In the genomic region with DNA sequence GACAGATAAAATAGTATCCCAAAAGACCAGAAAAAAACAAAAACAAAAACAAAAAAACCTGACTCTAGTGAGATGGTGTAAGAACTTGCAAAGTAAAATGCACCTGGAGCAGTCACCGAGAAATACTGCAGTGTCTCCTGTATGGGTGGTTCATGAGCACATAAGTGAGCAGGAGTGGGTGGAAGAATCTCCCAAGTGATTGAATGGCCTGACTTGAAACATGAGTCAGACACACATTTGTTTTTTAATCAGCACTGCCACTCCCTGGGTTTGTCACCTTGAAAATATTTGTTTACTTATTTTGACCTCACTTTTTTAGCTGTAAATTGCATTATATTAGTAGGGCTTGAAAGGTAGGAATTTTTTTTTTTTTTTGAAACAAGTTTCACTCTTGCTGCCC, we compare ENCODE assay signal across 15 cellular contexts. TPM values are rescaled to one million over a fixed set of nuclear protein-coding genes. Genes with fewer than 3 reads are reported as not detected.
DNase-seq lines count a peak whose midpoint lies in the region; ATAC-seq and TF ChIP-seq lines count a peak whose summit lies in the region.
"Had no signal": no experiment of that assay in that cellular context is flagged by ENCODE, and none has a peak within 500 bp of the region (broad histone marks: within the 10 kb centered on the region; RNA-seq: fewer than 3 reads in every experiment).

No MANE protein-coding gene starts in this region.

- peaks cover 32% of the 10 kb centered on the region for H3K9me3 ChIP-seq in DOHH2 (ENCODE audit: control insufficient read depth, insufficient read depth, low read length)
- H3K9me3 ChIP-seq: thoracic aorta had no signal

- H3K4me3 Mint-ChIP-seq in nephron progenitor cell (peak overlapping the region; percentile 99), HFFc6 (no peak overlapping the region)

- H3K9me3 Mint-ChIP-seq in nephron progenitor cell (peaks cover 73% of the 10 kb centered on the region), HFFc6 (no peaks in the 10 kb centered on the region; the same call in 1 of the 2 replicates)

- H3K27ac ChIP-seq in DOHH2 (ENCODE audit: low read depth, low read length): no peak overlapping the region
- H3K27ac ChIP-seq in epithelial cell of prostate: peak overlapping the region; percentile 83
- H3K27ac ChIP-seq: dorsolateral prefrontal cortex, thoracic aorta had no signal

- H3F3A ChIP-seq in DOHH2 (ENCODE audit: control insufficient read depth, insufficient read depth): no peaks in the 10 kb centered on the region

- peaks cover 63% of the 10 kb centered on the region for H3K79me2 ChIP-seq in DOHH2 (ENCODE audit: control insufficient read depth, low read length)

- peaks cover 4% of the 10 kb centered on the region for H3K27me3 Mint-ChIP-seq in nephron progenitor cell (ENCODE audit: low read depth, poor library complexity)
- peaks cover 5% of the 10 kb centered on the region; the same call in 1 of the 2 replicates for H3K27me3 Mint-ChIP-seq in HFFc6 (ENCODE audit: insufficient read depth)
- H3K27me3 Mint-ChIP-seq: activated CD8-positive, alpha-beta memory T cell treated with anti-CD3 and anti-CD28 coated beads, Interleukin-2, amount 10 ng/mL, durations not matched to agents 7 days and 5 days; naive thymus-derived CD8-positive, alpha-beta T cell had no signal

- peak overlapping the region; percentile 24; the same call in 1 of the 2 replicates for H3K4me3 ChIP-seq in DOHH2 (ENCODE audit: low read length)
- H3K4me3 ChIP-seq: thoracic aorta had no signal

- no peaks in the 10 kb centered on the region for H3K27me3 ChIP-seq in DOHH2 (ENCODE audit: control insufficient read depth, low read length)
- H3K27me3 ChIP-seq: dorsolateral prefrontal cortex had no signal

- TF ChIP-seq CTCF in DOHH2 (IDR thresholded peaks at IDR 0.05; ENCODE audit: low read depth, low read length, poor library complexity, severe bottlenecking) (no peak), nephron progenitor cell (IDR thresholded peaks at IDR 0.05) (no peak), HFFc6 (IDR thresholded peaks at IDR 0.05) (no peak)

- H3K4me1 Mint-ChIP-seq in nephron progenitor cell: peaks cover 20% of the 10 kb centered on the region
- H3K4me1 Mint-ChIP-seq in HFFc6 (ENCODE audit: low read depth): peaks cover 28% of the 10 kb centered on the region

- no peaks in the 10 kb centered on the region for H3K9me2 ChIP-seq in DOHH2 (replicated peaks; ENCODE audit: control insufficient read depth, low read length)

- H3K36me3 Mint-ChIP-seq in nephron progenitor cell (ENCODE audit: low read depth) (peaks cover 72% of the 10 kb centered on the region), HFFc6 (ENCODE audit: low read depth) (peaks cover 62% of the 10 kb centered on the region)

- H3K4me2 ChIP-seq in DOHH2 (ENCODE audit: low read length): peak overlapping the region; percentile 67; the same call in 1 of the 2 replicates

- H3K36me3 ChIP-seq in DOHH2 (ENCODE audit: control insufficient read depth, low read length): peaks cover 58% of the 10 kb centered on the region
- H3K36me3 ChIP-seq: thoracic aorta had no signal

- no peaks in the 10 kb centered on the region for H4K20me1 ChIP-seq in DOHH2 (ENCODE audit: control insufficient read depth, insufficient read depth, low read depth, low read length)

- H3K4me1 ChIP-seq in DOHH2 (ENCODE audit: control insufficient read depth, low read length): peaks cover 11% of the 10 kb centered on the region

- DNase-seq in LoVo (ENCODE audit: low spot score): peak; percentile 65
- DNase-seq in epithelial cell of prostate (ENCODE audit: low read depth, low spot score): peak; percentile 80
- no peak for DNase-seq in nephron progenitor cell
- DNase-seq in NCI-H1105 treated with DMSO at 0.1 percent for 48 hours (lab: John Stamatoyannopoulos, UW): no peak
- DNase-seq in NCI-H2107 treated with DMSO at 0.1 percent for 48 hours (lab: John Stamatoyannopoulos, UW; ENCODE audit: unreplicated experiment): no peak
- DNase-seq in HFFc6: no peak
- DNase-seq: activated CD8-positive, alpha-beta memory T cell treated with anti-CD3 and anti-CD28 coated beads, Interleukin-2, amount 10 ng/mL, durations not matched to agents 7 days and 5 days; anterior cingulate cortex; dorsolateral prefrontal cortex; naive thymus-derived CD8-positive, alpha-beta T cell; NCI-H1436 treated with DMSO at 0.1 percent for 48 hours; NCI-H524 treated with DMSO at 0.1 percent for 48 hours had no signal

- ATAC-seq in HG02678 (IDR thresholded peaks at IDR 0.05; ENCODE audit: unreplicated experiment): no peak
- ATAC-seq: activated CD8-positive, alpha-beta memory T cell treated with anti-CD3 and anti-CD28 coated beads, Interleukin-2, amount 10 ng/mL, durations not matched to agents 7 days and 5 days; naive thymus-derived CD8-positive, alpha-beta T cell had no signal

- no peak overlapping the region for H3K27ac Mint-ChIP-seq in nephron progenitor cell
- H3K27ac Mint-ChIP-seq in HFFc6: no peak overlapping the region
- H3K27ac Mint-ChIP-seq: activated CD8-positive, alpha-beta memory T cell treated with anti-CD3 and anti-CD28 coated beads, Interleukin-2, amount 10 ng/mL, durations not matched to agents 7 days and 5 days had no signal

RNA-seq across cellular contexts. Expression of a gene that starts 2.0 kb away (rescaled TPM):
- 1 to 10 TPM; 4.0 to 6.8 (median 5.4) TPM for total RNA-seq in HFFc6 (2021; fragmentation: NEBNext Ultra II Directional; extraction: Animal tissue kit (Norgen Biotek cat#: 25700))

Comparison
In these comparisons a context has a peak if more than half of its experiments do, and no peak if none do; other contexts are left out.
1. DNase-seq: peak in LoVo (single experiment) and epithelial cell of prostate (single experiment); none in nephron progenitor cell (single experiment), NCI-H1105 treated with DMSO at 0.1 percent for 48 hours (single experiment), NCI-H2107 treated with DMSO at 0.1 percent for 48 hours (single experiment) and HFFc6 (single experiment).